Comparison of ENCODE assay signal across 6 cellular contexts in genomic region chr17:78185981-78186688, GRCh38. TPM values are rescaled to one million over a fixed set of nuclear protein-coding genes. Genes with fewer than 3 reads are reported as not detected.
DNase-seq lines count a peak whose midpoint lies in the region; ATAC-seq and TF ChIP-seq lines count a peak whose summit lies in the region.

No MANE protein-coding gene starts in this region.

- H3K27me3 Mint-ChIP-seq in WTC11 (ENCODE audit: low read depth), result no peaks in the 10 kb centered on the region

- peaks cover 6 to 49% of the 10 kb centered on the region in 2 donors for H3K4me1 ChIP-seq in left lung

- H3K27ac ChIP-seq in left lung, result peak overlapping the region in 1 of 2 donors; percentile 23

- peaks cover 48% of the 10 kb centered on the region for H3K36me3 Mint-ChIP-seq in WTC11

- peak overlapping the region; percentile 53 for H3K27ac Mint-ChIP-seq in WTC11

- peaks cover 28% of the 10 kb centered on the region for H3K4me1 Mint-ChIP-seq in WTC11

- peak; percentile 40 for DNase-seq in NCI-H510A treated with DMSO at 0.1 percent for 48 hours (lab: John Stamatoyannopoulos, UW)
- DNase-seq in NCI-H510A (lab: John Stamatoyannopoulos, UW), result no peak
- no peak for DNase-seq in WTC11 (ENCODE audit: low spot score)
- peak; percentile 77 to 85 for DNase-seq in left lung
- no peak for DNase-seq in DMS153 (lab: John Stamatoyannopoulos, UW)

- peaks cover 0 to 6% of the 10 kb centered on the region in 2 donors for H3K36me3 ChIP-seq in left lung

- intact Hi-C loops in left lung (cut with DNase I), result no loop called here

- POLR2A ChIA-PET in WTC11 (lab: Charles Lee), result interaction anchor here (0.5 to 1.9 kb wide), 16 partner anchors 8 to 128 kb away, joined by 3 to 13 read pairs (median 4); no protein-coding TSS in a partner anchor

- 0 out of 2 replicates have a peak, but pooled peaks cover 3% of the 10 kb centered on the region for H3K9me3 Mint-ChIP-seq in WTC11

- TF ChIP-seq CTCF in WTC11 (IDR thresholded peaks at IDR 0.05) (no peak), left lung (IDR thresholded peaks at IDR 0.05) (no peak)

- H3K4me3 ChIP-seq in left lung, result peak overlapping the region in 1 of 2 donors; percentile 53

- peak overlapping the region; percentile 82 for H3K4me3 Mint-ChIP-seq in WTC11

- CTCF ChIA-PET in WTC11 (lab: Charles Lee), result interaction anchor here (0.5 to 4.9 kb wide), 31 partner anchors 10 to 396 kb away, joined by 3 to 85 read pairs (median 5); partner anchors contain the start of gene BIRC5

- H3K27me3 ChIP-seq in left lung, result no peaks in the 10 kb centered on the region

- ATAC-seq in WTC11, result no peak
- ATAC-seq in left lung, result peak; percentile 55
- no peak for ATAC-seq in HG03196 (IDR thresholded peaks at IDR 0.05; ENCODE audit: unreplicated experiment)

- no peaks in the 10 kb centered on the region for H3K9me3 ChIP-seq in left lung

TF ChIP-seq in WTC11, 78 proteins besides CTCF, POLR2A, EP300 and RAD21:
- TF ChIP-seq, protein P1, sequence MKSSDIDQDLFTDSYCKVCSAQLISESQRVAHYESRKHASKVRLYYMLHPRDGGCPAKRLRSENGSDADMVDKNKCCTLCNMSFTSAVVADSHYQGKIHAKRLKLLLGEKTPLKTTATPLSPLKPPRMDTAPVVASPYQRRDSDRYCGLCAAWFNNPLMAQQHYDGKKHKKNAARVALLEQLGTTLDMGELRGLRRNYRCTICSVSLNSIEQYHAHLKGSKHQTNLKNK (CRISPR knock-in tag; IDR thresholded peaks at IDR 0.05), result no peak
- peak; percentile 31; the same call in 1 of the 2 replicates for TF ChIP-seq ZNF121 (CRISPR knock-in tag; IDR thresholded peaks at IDR 0.05)
- no peak for TF ChIP-seq FOXP1 (CRISPR knock-in tag; IDR thresholded peaks at IDR 0.05; ENCODE audit: borderline replicate concordance)
- TF ChIP-seq, protein P2, sequence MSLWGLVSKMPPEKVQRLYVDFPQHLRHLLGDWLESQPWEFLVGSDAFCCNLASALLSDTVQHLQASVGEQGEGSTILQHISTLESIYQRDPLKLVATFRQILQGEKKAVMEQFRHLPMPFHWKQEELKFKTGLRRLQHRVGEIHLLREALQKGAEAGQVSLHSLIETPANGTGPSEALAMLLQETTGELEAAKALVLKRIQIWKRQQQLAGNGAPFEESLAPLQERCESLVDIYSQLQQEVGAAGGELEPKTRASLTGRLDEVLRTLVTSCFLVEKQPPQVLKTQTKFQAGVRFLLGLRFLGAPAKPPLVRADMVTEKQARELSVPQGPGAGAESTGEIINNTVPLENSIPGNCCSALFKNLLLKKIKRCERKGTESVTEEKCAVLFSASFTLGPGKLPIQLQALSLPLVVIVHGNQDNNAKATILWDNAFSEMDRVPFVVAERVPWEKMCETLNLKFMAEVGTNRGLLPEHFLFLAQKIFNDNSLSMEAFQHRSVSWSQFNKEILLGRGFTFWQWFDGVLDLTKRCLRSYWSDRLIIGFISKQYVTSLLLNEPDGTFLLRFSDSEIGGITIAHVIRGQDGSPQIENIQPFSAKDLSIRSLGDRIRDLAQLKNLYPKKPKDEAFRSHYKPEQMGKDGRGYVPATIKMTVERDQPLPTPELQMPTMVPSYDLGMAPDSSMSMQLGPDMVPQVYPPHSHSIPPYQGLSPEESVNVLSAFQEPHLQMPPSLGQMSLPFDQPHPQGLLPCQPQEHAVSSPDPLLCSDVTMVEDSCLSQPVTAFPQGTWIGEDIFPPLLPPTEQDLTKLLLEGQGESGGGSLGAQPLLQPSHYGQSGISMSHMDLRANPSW (CRISPR knock-in tag; conservative IDR thresholded peaks at IDR 0.05; ENCODE audit: low read depth), result no peak

RNA-seq across cellular contexts. Expression of gene TK1, which starts 0.7 kb away (rescaled TPM):
- total RNA-seq in WTC11 (2021) (72.5 to 84.1 TPM (median 82.6 TPM) in 3 replicates), left lung (10 to 100 TPM; 24.0 to 33.0 TPM)

RNA-seq across cellular contexts. Expression of gene AFMID, which starts 1.0 kb away (rescaled TPM):
- total RNA-seq in WTC11 (2021), result 45.1 to 58.7 TPM (median 48.8 TPM) in 3 replicates
- 10 to 100 TPM; 31.3 to 38.6 TPM for total RNA-seq in left lung

RNA-seq across cellular contexts. Expression of gene SYNGR2, which starts 17.8 kb away (rescaled TPM):
- total RNA-seq in WTC11 (2021), result 47.7 to 50.3 TPM (median 50.2 TPM) in 3 replicates
- total RNA-seq in left lung, result 100 to 1,000 TPM; 192 to 227 TPM

RNA-seq across cellular contexts. Expression of gene BIRC5, which starts 27.9 kb away (rescaled TPM):
- total RNA-seq in WTC11 (2021) (115 to 117 TPM (median 117 TPM) in 3 replicates), left lung (10 to 100 TPM in 1 of 2 donors, 1 to 10 TPM in 1; 4.8 to 12.1 TPM)

RNA-seq across cellular contexts. Expression of gene C17orf99, which starts 40.0 kb away (rescaled TPM):
- total RNA-seq in WTC11 (2021) (not detected in 3 replicates), left lung (not detected)

Comparison
In these comparisons a context has a peak if more than half of its experiments do, and no peak if none do; other contexts are left out.
1. DNase-seq: peak in NCI-H510A treated with DMSO at 0.1 percent for 48 hours (single experiment) and left lung (2 of 2); none in NCI-H510A (single experiment), WTC11 (single experiment) and DMS153 (single experiment).